ENCODE assay signal across 8 cellular contexts in genomic region chr3:141875893-141876380, GRCh38. TPM values are rescaled to one million over a fixed set of nuclear protein-coding genes. Genes with fewer than 3 reads are reported as not detected.
A peak's percentile ranks its signal among the peaks of the same experiment; 100 is the strongest.
DNase-seq lines count a peak whose midpoint lies in the region; ATAC-seq and TF ChIP-seq lines count a peak whose summit lies in the region.

No MANE protein-coding gene starts in this region.

- H3K9ac ChIP-seq in smooth muscle cell (ENCODE audit: low read depth) = peak overlapping the region; percentile 90

- H2AFZ ChIP-seq in smooth muscle cell (ENCODE audit: low read depth) = peak overlapping the region; percentile 96

- H3K27me3 Mint-ChIP-seq in brain = no peaks in the 10 kb centered on the region

- ATAC-seq in GM21367 (IDR thresholded peaks at IDR 0.05; ENCODE audit: unreplicated experiment) = peak; percentile 25
- ATAC-seq in SK-N-SH treated with all-trans-retinoic acid at 6 μM for 48 hours = peak; percentile 77

- H3K79me2 ChIP-seq in smooth muscle cell (ENCODE audit: low read depth) = peaks cover 38% of the 10 kb centered on the region

- no peaks in the 10 kb centered on the region for H3K36me3 ChIP-seq in smooth muscle cell (ENCODE audit: low read depth)

- peaks cover 19% of the 10 kb centered on the region for H3K4me1 ChIP-seq in smooth muscle cell (ENCODE audit: low read depth)

- peak overlapping the region; percentile 89 to 100 (median 98) for H3K27ac Mint-ChIP-seq in brain

- H3K36me3 Mint-ChIP-seq in brain = peaks cover 4% of the 10 kb centered on the region

- no peaks in the 10 kb centered on the region for H3K27me3 ChIP-seq in smooth muscle cell (ENCODE audit: low read depth)

- H3K27ac ChIP-seq in smooth muscle cell (ENCODE audit: low read depth) = peak overlapping the region; percentile 96

- H4K20me1 ChIP-seq in smooth muscle cell (ENCODE audit: low read depth) = peaks cover 27% of the 10 kb centered on the region

- DNase-seq in EH (ENCODE audit: low read depth) = peak; percentile 74
- DNase-seq in HS-5 (ENCODE audit: low read depth) = peak; percentile 51
- DNase-seq in iPS-NIHi11 (ENCODE audit: low spot score) = peak; percentile 22
- DNase-seq in smooth muscle cell (lab: John Stamatoyannopoulos, UW; ENCODE audit: unreplicated experiment) = peak; percentile 46
- no peak for DNase-seq in GM13976 (ENCODE audit: low spot score)

- H3K4me2 ChIP-seq in smooth muscle cell = peak overlapping the region; percentile 91

- peak overlapping the region; percentile 89 to 95 (median 90) for H3K4me3 Mint-ChIP-seq in brain

- H3K9me3 Mint-ChIP-seq in brain = no peaks in the 10 kb centered on the region

- no peak for TF ChIP-seq CTCF in brain (conservative IDR thresholded peaks at IDR 0.05)
- TF ChIP-seq CTCF in smooth muscle cell (IDR thresholded peaks at IDR 0.05; ENCODE audit: borderline replicate concordance, insufficient read depth, poor library complexity, severe bottlenecking) = no peak
- no peak for TF ChIP-seq CTCF in GM13976 (IDR thresholded peaks at IDR 0.05; ENCODE audit: borderline replicate concordance, control extremely low read depth, extremely low read depth, insufficient read depth, missing control alignments)

- peaks cover 45% of the 10 kb centered on the region for H3K4me1 Mint-ChIP-seq in brain

- H3K4me3 ChIP-seq in smooth muscle cell = peak overlapping the region; percentile 99

- under 1% methylated on average over 29 of the region's 42 CpGs for WGBS in smooth muscle cell (ENCODE audit: low lambda C conversion rate)

- H3F3A ChIP-seq in smooth muscle cell (ENCODE audit: low read depth) = peaks cover 3% of the 10 kb centered on the region

- in situ Hi-C loops in GM13976 (cut with MboI; ENCODE audit: low sequenced_read_pairs, unreplicated experiment) = loop anchor here (25.0 kb wide), 1 partner anchor 414 kb away; no protein-coding TSS in a partner anchor

- no peaks in the 10 kb centered on the region for H3K9me3 ChIP-seq in smooth muscle cell (replicated peaks; ENCODE audit: low read depth)

TF ChIP-seq in SK-N-SH treated with all-trans-retinoic acid at 6 μM for 48 hours, 23 proteins besides CTCF, POLR2A, EP300 and RAD21:
- TF ChIP-seq ARNTL (CRISPR knock-in tag; IDR thresholded peaks at IDR 0.05; ENCODE audit: borderline replicate concordance, low read depth) (no peak), ZC3H10 (CRISPR knock-in tag; IDR thresholded peaks at IDR 0.05) (peak; percentile 92), CREB5 (CRISPR knock-in tag; IDR thresholded peaks at IDR 0.05; ENCODE audit: low read depth) (no peak; the same call in 1 of the 2 replicates), TOX (CRISPR knock-in tag; IDR thresholded peaks at IDR 0.05; ENCODE audit: borderline replicate concordance) (peak; percentile 53; the same call in 1 of the 2 replicates), CSRNP3 (CRISPR knock-in tag; IDR thresholded peaks at IDR 0.05) (no peak), ESRRG (CRISPR knock-in tag; IDR thresholded peaks at IDR 0.05) (no peak), ZFP3 (CRISPR knock-in tag; IDR thresholded peaks at IDR 0.05) (no peak)

RNA-seq across cellular contexts. Expression of gene ATP1B3, which starts 0.5 kb away (rescaled TPM):
- polyA plus RNA-seq in brain (ENCODE audit: insufficient read depth, low read depth, low replicate concordance) (75.2 TPM), smooth muscle cell (250 and 271 TPM in 2 replicates)
- total RNA-seq in smooth muscle cell = 89.2 and 108 TPM in 2 replicates
